18 cellular contexts compared by ENCODE assay signal in genomic region chr19:55232284-55232597, GRCh38. TPM values are rescaled to one million over a fixed set of nuclear protein-coding genes. Genes with fewer than 3 reads are reported as not detected.
DNase-seq lines count a peak whose midpoint lies in the region; TF ChIP-seq lines count a peak whose summit lies in the region.
"Had no signal": no experiment of that assay in that cellular context is flagged by ENCODE, and none has a peak within 500 bp of the region (broad histone marks: within the 10 kb centered on the region; RNA-seq: fewer than 3 reads in every experiment).

No MANE protein-coding gene starts in this region.

- no peaks in the 10 kb centered on the region for H3K4me1 ChIP-seq in breast epithelium
- peaks cover 17 to 42% of the 10 kb centered on the region in 2 donors for H3K4me1 ChIP-seq in thyroid gland
- H3K4me1 ChIP-seq: SJCRH30 had no signal

- no peaks in the 10 kb centered on the region for H3K27me3 Mint-ChIP-seq in MCF 10A (ENCODE audit: insufficient read depth, unreplicated experiment)
- no peaks in the 10 kb centered on the region for H3K27me3 Mint-ChIP-seq in nephron progenitor cell (ENCODE audit: low read depth, poor library complexity)

- WGBS in thyroid gland, 2 donors: 37 to 52% methylated on average over 5 to 12 of the region's 12 CpGs

- H3K9me3 Mint-ChIP-seq in MCF 10A (ENCODE audit: unreplicated experiment): no peaks in the 10 kb centered on the region
- no peaks in the 10 kb centered on the region for H3K9me3 Mint-ChIP-seq in nephron progenitor cell

- H3K4me1 Mint-ChIP-seq in MCF 10A (ENCODE audit: insufficient read depth, unreplicated experiment) (no peaks in the 10 kb centered on the region), nephron progenitor cell (peaks cover 16% of the 10 kb centered on the region)
- H3K4me1 Mint-ChIP-seq: CD14-positive monocyte had no signal

- H3K4me3 Mint-ChIP-seq in MCF 10A (ENCODE audit: unreplicated experiment): no peak overlapping the region
- H3K4me3 Mint-ChIP-seq in nephron progenitor cell: no peak overlapping the region
- H3K4me3 Mint-ChIP-seq: CD14-positive monocyte had no signal

- H3K27ac ChIP-seq in breast epithelium (no peak overlapping the region), RWPE1 (peak overlapping the region; percentile 18; the same call in 1 of the 2 replicates), thyroid gland (peak overlapping the region in 2 of 3 donors; percentile 43)
- H3K27ac ChIP-seq: HL-60, KMS-11, SJCRH30 had no signal

- H3K4me3 ChIP-seq in breast epithelium (no peak overlapping the region), thyroid gland (replicated peaks in 1 of 3) (no peak overlapping the region)
- H3K4me3 ChIP-seq: SJCRH30 had no signal

- peak overlapping the region; percentile 64 for H3K27ac Mint-ChIP-seq in MCF 10A (ENCODE audit: low read depth, unreplicated experiment)
- H3K27ac Mint-ChIP-seq in nephron progenitor cell: peak overlapping the region; percentile 97

- no TSS peak for BruUV-seq in MCF 10A (replicated peaks; lab: Mats Ljungman, UMichigan)

- no peak for TF ChIP-seq CTCF in MCF 10A (IDR thresholded peaks at IDR 0.05; ENCODE audit: unreplicated experiment)
- no peak for TF ChIP-seq CTCF in breast epithelium (IDR thresholded peaks at IDR 0.05)
- TF ChIP-seq CTCF in RWPE1 (conservative IDR thresholded peaks at IDR 0.05; ENCODE audit: low read depth): no peak
- no peak for TF ChIP-seq CTCF in nephron progenitor cell (IDR thresholded peaks at IDR 0.05)
- no peak for TF ChIP-seq CTCF in thyroid gland (IDR thresholded peaks at IDR 0.05)

- H3K36me3 ChIP-seq in breast epithelium: peaks cover 24% of the 10 kb centered on the region
- peaks cover 34 to 52% of the 10 kb centered on the region in 2 donors for H3K36me3 ChIP-seq in thyroid gland

- intact Hi-C loops in MCF 10A (cut with micrococcal nuclease): no loop called here
- intact Hi-C loops in breast epithelium (cut with DNase I; ENCODE audit: low total_unique reads): no loop called here
- intact Hi-C loops in thyroid gland (cut with DNase I): no loop called here

- CTCF ChIA-PET in MCF 10A (lab: Yijun Ruan, JAX): no interaction called here
- CTCF ChIA-PET in RWPE1 (lab: Yijun Ruan, JAX): interaction anchor here (0.6 kb wide), 1 partner anchor 186 kb away, joined by 3 read pairs; no protein-coding TSS in a partner anchor

- H3K9me3 ChIP-seq in breast epithelium (no peaks in the 10 kb centered on the region), thyroid gland (no peaks in the 10 kb centered on the region)
- H3K9me3 ChIP-seq: SJCRH30 had no signal

- POLR2A ChIA-PET in MCF 10A (lab: Yijun Ruan, JAX): no interaction called here
- POLR2A ChIA-PET in RWPE1 (lab: Yijun Ruan, JAX; ENCODE audit: low non-redundant PET): no interaction called here

- no peak for DNase-seq in MCF 10A (ENCODE audit: unreplicated experiment)
- DNase-seq in breast epithelium (ENCODE audit: low spot score in 2 of 2): no peak
- no peak for DNase-seq in RWPE1 (ENCODE audit: low spot score)
- peak; percentile 32 for DNase-seq in nephron progenitor cell
- peak; percentile 85 to 91 for DNase-seq in thyroid gland
- no peak for DNase-seq in NCI-H1048 (lab: John Stamatoyannopoulos, UW)
- no peak for DNase-seq in GM19240 (ENCODE audit: insufficient read length, low spot score)
- DNase-seq: EL, NCI-H1105 treated with DMSO at 0.1 percent for 48 hours, NCI-H2081, NCI-H2171, NCI-H345, NCI-H524, NCI-H82, SJCRH30 had no signal

- no peaks in the 10 kb centered on the region for H3K27me3 ChIP-seq in breast epithelium
- H3K27me3 ChIP-seq in thyroid gland: no peaks in the 10 kb centered on the region
- H3K27me3 ChIP-seq: SJCRH30 had no signal

- TF ChIP-seq POLR2A in breast epithelium (IDR thresholded peaks at IDR 0.05) (no peak), thyroid gland (IDR thresholded peaks at IDR 0.05) (no peak)

- H3K36me3 Mint-ChIP-seq in MCF 10A (ENCODE audit: insufficient read depth, unreplicated experiment): peaks cover 56% of the 10 kb centered on the region
- peaks cover 48% of the 10 kb centered on the region for H3K36me3 Mint-ChIP-seq in nephron progenitor cell (ENCODE audit: low read depth)

RNA-seq across cellular contexts. Expression of gene TMEM86B, which starts 3.7 kb away (rescaled TPM):
- total RNA-seq in MCF 10A (2022): 4.2 and 4.7 TPM in 2 replicates
- total RNA-seq in breast epithelium: 1 to 10 TPM in 2 of 3 donors, under 1 TPM in 1; 0.80 to 3.6 (median 1.6) TPM
- total RNA-seq in thyroid gland: 1 to 10 TPM; 1.6 to 5.8 (median 2.9) TPM

RNA-seq across cellular contexts. Expression of gene PTPRH, which starts 22.9 kb away (rescaled TPM):
- total RNA-seq in MCF 10A (2022): 0.56 and 2.3 TPM in 2 replicates
- total RNA-seq in breast epithelium: 10 to 100 TPM in 1 of 3 donors, 1 to 10 TPM in 1, under 1 TPM in 1; 0.73 to 10.2 (median 2.1) TPM
- total RNA-seq in thyroid gland: 1 to 10 TPM in 1 of 4 donors, under 1 TPM in 2, not detected in 1; 0.11 to 2.6 (median 0.54) TPM

RNA-seq across cellular contexts. Expression of gene PPP6R1, which starts 26.6 kb away (rescaled TPM):
- total RNA-seq in MCF 10A (2022): 70.6 and 78.9 TPM in 2 replicates
- total RNA-seq in breast epithelium: 10 to 100 TPM; 23.8 to 31.5 (median 28.2) TPM
- 10 to 100 TPM; 26.1 to 99.8 (median 54.2) TPM for total RNA-seq in thyroid gland

RNA-seq across cellular contexts. Expression of gene HSPBP1, which starts 47.7 kb away (rescaled TPM):
- total RNA-seq in MCF 10A (2022) (49.2 and 53.1 TPM in 2 replicates), breast epithelium (10 to 100 TPM; 13.3 to 36.1 (median 32.6) TPM), thyroid gland (10 to 100 TPM; 24.2 to 48.4 (median 31.2) TPM)

RNA-seq across cellular contexts. Expression of gene BRSK1, which starts 51.6 kb away (rescaled TPM):
- total RNA-seq in MCF 10A (2022) (3.8 and 5.1 TPM in 2 replicates), breast epithelium (1 to 10 TPM in 2 of 3 donors, not detected in 1; 2.5 to 4.6 TPM), thyroid gland (1 to 10 TPM in 1 of 4 donors, under 1 TPM in 1, not detected in 2; 0.83 to 1.2 TPM)

Comparison
In these comparisons a context has a peak if more than half of its experiments do, and no peak if none do; other contexts are left out.
1. DNase-seq: peak in nephron progenitor cell (single experiment) and thyroid gland (2 of 2); none in MCF 10A (single experiment), breast epithelium (0 of 2), RWPE1 (single experiment), NCI-H1048 (single experiment) and GM19240 (single experiment).
2. H3K27ac ChIP-seq: peak in RWPE1 (single experiment) and thyroid gland (2 of 3); none in breast epithelium (0 of 2).